15 cellular contexts compared by ENCODE assay signal in the genomic region with DNA sequence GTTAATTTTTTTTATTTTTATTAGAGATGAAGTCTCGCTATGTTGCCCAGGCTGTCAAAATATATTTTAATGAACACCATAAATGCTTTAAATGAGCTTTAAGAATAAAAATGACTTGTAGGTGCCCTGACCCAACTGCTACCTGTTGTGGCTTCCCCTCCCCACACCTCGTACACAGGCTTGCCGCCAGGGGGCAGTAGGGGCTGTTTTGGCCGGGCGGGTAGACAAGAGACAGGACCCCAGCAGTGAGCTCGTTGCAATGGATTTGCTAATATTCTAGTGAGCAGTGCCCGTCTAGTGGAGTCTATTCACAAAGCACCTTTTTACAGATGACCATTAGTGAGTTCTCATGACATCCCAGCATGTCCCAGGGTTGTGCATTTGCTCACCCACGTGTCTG.
DNase-seq lines count a peak whose midpoint lies in the region; ATAC-seq and TF ChIP-seq lines count a peak whose summit lies in the region.
"Had no signal": no experiment of that assay in that cellular context is flagged by ENCODE, and none has a peak within 500 bp of the region (broad histone marks: within the 10 kb centered on the region; RNA-seq: fewer than 3 reads in every experiment).

No MANE protein-coding gene starts in this region.

- TF ChIP-seq CTCF in BE2C (IDR thresholded peaks at IDR 0.05; ENCODE audit: low read depth, low read length) (peak; percentile 49), GM12875 (IDR thresholded peaks at IDR 0.05; ENCODE audit: borderline replicate concordance, insufficient read depth, low read depth, low read length) (0 out of 2 replicates have a peak, but pooled peaks have one; percentile 15), RWPE2 (IDR thresholded peaks at IDR 0.05; ENCODE audit: poor library complexity, severe bottlenecking) (peak; percentile 65), A673 (conservative IDR thresholded peaks at IDR 0.05; ENCODE audit: low read depth, low read length) (no peak)

- no TSS peak for BruUV-seq in A673 (replicated peaks; lab: Mats Ljungman, UMichigan)

- POLR2A ChIA-PET in A673 (lab: Charles Lee; ENCODE audit: low non-redundant PET): no interaction called here

- H3K27ac ChIP-seq in RWPE2 (ENCODE audit: poor library complexity, severe bottlenecking): no peak overlapping the region
- H3K27ac ChIP-seq in iPS DF 6.9 (ENCODE audit: low read length): no peak overlapping the region
- no peak overlapping the region for H3K27ac ChIP-seq in A673 (ENCODE audit: low read depth, low read length, poor library complexity, severe bottlenecking)
- H3K27ac ChIP-seq: heart right ventricle, ovary, SJSA1 had no signal

- no peaks in the 10 kb centered on the region for H3K36me3 ChIP-seq in BE2C
- no peaks in the 10 kb centered on the region for H3K36me3 ChIP-seq in RWPE2 (ENCODE audit: low read depth)
- no peaks in the 10 kb centered on the region for H3K36me3 ChIP-seq in iPS DF 6.9 (ENCODE audit: control insufficient read depth, insufficient read depth, low read length)
- H3K36me3 ChIP-seq in A673 (ENCODE audit: insufficient read depth, low read length, poor library complexity, severe bottlenecking): no peaks in the 10 kb centered on the region
- H3K36me3 ChIP-seq: heart right ventricle, ovary, SJSA1 had no signal

- H3K4me1 ChIP-seq in BE2C (no peaks in the 10 kb centered on the region; the same call in 1 of the 2 replicates), RWPE2 (ENCODE audit: insufficient read depth, poor library complexity, severe bottlenecking) (peaks cover under 1% of the 10 kb centered on the region), iPS DF 6.9 (ENCODE audit: control insufficient read depth, insufficient read depth, low read length) (no peaks in the 10 kb centered on the region), A673 (ENCODE audit: insufficient read depth, low read length, poor library complexity, severe bottlenecking) (no peaks in the 10 kb centered on the region)
- H3K4me1 ChIP-seq: heart right ventricle, SJSA1 had no signal

- no CpG with 5 or more reads among the region's 8 CpGs for whole genome bisulfite sequencing in iPS DF 6.9 (ENCODE audit: insufficient coverage, insufficient read length)

- peak; percentile 51 for DNase-seq in BE2C
- no peak for DNase-seq in RWPE2 (ENCODE audit: low spot score)
- peak; percentile 11 for DNase-seq in iPS DF 6.9 (ENCODE audit: low read depth, low spot score)
- DNase-seq in A673 (ENCODE audit: low spot score): no peak
- DNase-seq in 8988T: no peak
- DNase-seq: activated T-cell treated with anti-CD3 and anti-CD28 coated beads for 4 hours, EL, heart right ventricle, left cardiac atrium, NCI-H2029 treated with DMSO at 0.1 percent for 48 hours, ovary had no signal

- intact Hi-C loops in A673 (cut with micrococcal nuclease; ENCODE audit: unreplicated experiment): no loop called here

- H3K9me3 ChIP-seq in BE2C (no peaks in the 10 kb centered on the region), RWPE2 (ENCODE audit: severe bottlenecking) (no peaks in the 10 kb centered on the region), iPS DF 6.9 (ENCODE audit: control insufficient read depth, insufficient read depth, low read length) (peaks cover 3% of the 10 kb centered on the region; the same call in 1 of the 2 replicates), A673 (ENCODE audit: low read depth, low read length, poor library complexity, severe bottlenecking) (peaks cover 40% of the 10 kb centered on the region)
- H3K9me3 ChIP-seq: heart right ventricle, ovary, SJSA1 had no signal

- H3K4me3 ChIP-seq in BE2C (ENCODE audit: low read depth, low read length): no peak overlapping the region
- H3K4me3 ChIP-seq in GM12875 (ENCODE audit: low read depth, low read length): no peak overlapping the region
- H3K4me3 ChIP-seq in RWPE2 (ENCODE audit: severe bottlenecking): no peak overlapping the region
- H3K4me3 ChIP-seq in iPS DF 6.9 (ENCODE audit: low read length): no peak overlapping the region
- H3K4me3 ChIP-seq in A673 (ENCODE audit: low read depth, low read length, poor library complexity, severe bottlenecking): no peak overlapping the region
- H3K4me3 ChIP-seq: GM12878, heart right ventricle, ovary, SJSA1 had no signal

- H3K27me3 ChIP-seq in BE2C (no peaks in the 10 kb centered on the region), RWPE2 (ENCODE audit: insufficient read depth, poor library complexity, severe bottlenecking) (no peaks in the 10 kb centered on the region), iPS DF 6.9 (ENCODE audit: control insufficient read depth, insufficient read depth, low read length) (no peaks in the 10 kb centered on the region; the same call in 1 of the 2 replicates), A673 (replicated peaks; ENCODE audit: insufficient read depth, low read depth, low read length, poor library complexity) (no peaks in the 10 kb centered on the region)
- H3K27me3 ChIP-seq: ovary, SJSA1 had no signal

- CTCF ChIA-PET in A673 (lab: Charles Lee): no interaction called here

- ATAC-seq in RWPE2 (ENCODE audit: low read depth) (no peak; the same call in 2 of the 3 replicates), HG03159 (IDR thresholded peaks at IDR 0.05; ENCODE audit: unreplicated experiment) (no peak)
- ATAC-seq: GM12878, heart right ventricle, left cardiac atrium had no signal

Comparison
In these comparisons a context has a peak if more than half of its experiments do, and no peak if none do; other contexts are left out.
1. DNase-seq: peak in BE2C (single experiment) and iPS DF 6.9 (single experiment); none in RWPE2 (single experiment), A673 (single experiment) and 8988T (single experiment).